Comparison of ENCODE assay signal across 8 cellular contexts in genomic region chr17:48544356-48545021, GRCh38. TPM values are rescaled to one million over a fixed set of nuclear protein-coding genes. Genes with fewer than 3 reads are reported as not detected.
A peak's percentile ranks its signal among the peaks of the same experiment; 100 is the strongest.
DNase-seq lines count a peak whose midpoint lies in the region; ATAC-seq and TF ChIP-seq lines count a peak whose summit lies in the region.

No MANE protein-coding gene starts in this region.

- peaks cover 0 to 46% (median 16%) of the 10 kb centered on the region in 12 donors for H3K4me1 ChIP-seq in heart left ventricle
- peaks cover 44% of the 10 kb centered on the region for H3K4me1 ChIP-seq in rectal smooth muscle tissue (ENCODE audit: control insufficient read depth, insufficient read depth, low read length)

- POLR2A ChIA-PET in CD4-positive, alpha-beta T cell (lab: Charles Lee), result interaction anchor here (0.6 kb wide), 1 partner anchor 39 kb away, joined by 3 read pairs; no protein-coding TSS in a partner anchor

- peak in 7 of 10 experiments; percentile 20 to 57 (median 31) for DNase-seq in CD4-positive, alpha-beta T cell
- peak; percentile 56 for DNase-seq in KG1 (lab: John Stamatoyannopoulos, UW)
- peak; percentile 39 for DNase-seq in activated gamma-delta T cell (lab: John Stamatoyannopoulos, UW)
- peak; percentile 80 to 91 (median 87) for DNase-seq in heart left ventricle
- DNase-seq in DMS 273 (lab: John Stamatoyannopoulos, UW; ENCODE audit: unreplicated experiment), result no peak
- no peak for DNase-seq in iPS-NIHi11 (ENCODE audit: low spot score)

- WGBS in heart left ventricle, 4 donors, result 2 to 6% (median 5%) methylated on average over 29 to 38 of the region's 38 CpGs

- H3K27ac ChIP-seq in CD4-positive, alpha-beta T cell (ENCODE audit: low read depth, low read length), result peak overlapping the region; percentile 77
- H3K27ac ChIP-seq in heart left ventricle (peak overlapping the region; percentile 43 to 94 (median 88)), rectal smooth muscle tissue (ENCODE audit: low read depth, low read length) (peak overlapping the region; percentile 98)

- peak overlapping the region; percentile 35 to 95 (median 67) for H3K4me3 ChIP-seq in heart left ventricle
- H3K4me3 ChIP-seq in rectal smooth muscle tissue (ENCODE audit: low read length), result peak overlapping the region; percentile 85

- no peaks in the 10 kb centered on the region for H3K9me3 Mint-ChIP-seq in CD4-positive, alpha-beta T cell

- H3K9me3 ChIP-seq in CD4-positive, alpha-beta T cell (ENCODE audit: control insufficient read depth, low read length), result no peaks in the 10 kb centered on the region
- no peaks in the 10 kb centered on the region for H3K9me3 ChIP-seq in heart left ventricle

- H3K4me3 Mint-ChIP-seq in CD4-positive, alpha-beta T cell, result peak overlapping the region; percentile 91

- TF ChIP-seq POLR2A in heart left ventricle (IDR thresholded peaks at IDR 0.05), result peak in 1 of 2 donors; percentile 39

- H3K4me1 Mint-ChIP-seq in CD4-positive, alpha-beta T cell (ENCODE audit: low read depth), result peaks cover 59% of the 10 kb centered on the region

- H3K9ac ChIP-seq in rectal smooth muscle tissue (ENCODE audit: low read length), result peak overlapping the region; percentile 66

- H3K36me3 Mint-ChIP-seq in CD4-positive, alpha-beta T cell (ENCODE audit: low read depth), result no peaks in the 10 kb centered on the region

- peaks cover 72% of the 10 kb centered on the region for H3K27me3 Mint-ChIP-seq in CD4-positive, alpha-beta T cell

- ATAC-seq in CD4-positive, alpha-beta T cell (ENCODE audit: poor library complexity), result no peak
- ATAC-seq in heart left ventricle (peak; percentile 26 to 69 (median 67)), HG03045 (IDR thresholded peaks at IDR 0.05; ENCODE audit: unreplicated experiment) (no peak)

- H3K27ac Mint-ChIP-seq in CD4-positive, alpha-beta T cell, result peak overlapping the region; percentile 80

- TF ChIP-seq CTCF in CD4-positive, alpha-beta T cell (IDR thresholded peaks at IDR 0.05), result no peak
- TF ChIP-seq CTCF in heart left ventricle (IDR thresholded peaks at IDR 0.05), result no peak

- H3K36me3 ChIP-seq in heart left ventricle (peaks cover 0 to 2% (median 0%) of the 10 kb centered on the region in 9 donors), rectal smooth muscle tissue (ENCODE audit: control insufficient read depth, insufficient read depth, low read length) (no peaks in the 10 kb centered on the region)

- intact Hi-C loops in CD4-positive, alpha-beta T cell (cut with DNase I, micrococcal nuclease), result loop anchor here in 1 of 2 experiments (5.0 kb wide), 1 partner anchor 52 kb away; no protein-coding TSS in a partner anchor
- intact Hi-C loops in heart left ventricle (cut with DNase I), result loop anchor here in 3 of 10 donors (5.0 kb wide), 1 partner anchor 33 kb away; the partner anchor contains the start of gene HOXB4 (in 3 of the 3)

- no peaks in the 10 kb centered on the region for H3K27me3 ChIP-seq in CD4-positive, alpha-beta T cell (ENCODE audit: control insufficient read depth, insufficient read depth, low read length)
- H3K27me3 ChIP-seq in heart left ventricle (peaks cover 0 to 96% (median 52%) of the 10 kb centered on the region in 9 donors), rectal smooth muscle tissue (ENCODE audit: control insufficient read depth, insufficient read depth, low read length) (no peaks in the 10 kb centered on the region)

- CTCF ChIA-PET in CD4-positive, alpha-beta T cell (lab: Charles Lee), result no interaction called here

RNA-seq across cellular contexts. Expression of gene HOXB2, which starts 0.4 kb away (rescaled TPM):
- total RNA-seq in CD4-positive, alpha-beta T cell, result 1 to 10 TPM; 4.8 to 4.9 TPM
- 1 to 10 TPM in 8 of 9 donors, under 1 TPM in 1; 0.81 to 6.9 (median 3.2) TPM for total RNA-seq in heart left ventricle
- 1 to 10 TPM; 2.0 to 3.0 TPM for polyA plus RNA-seq in heart left ventricle

RNA-seq across cellular contexts. Expression of gene HOXB1, which starts 13.7 kb away (rescaled TPM):
- not detected for total RNA-seq in CD4-positive, alpha-beta T cell
- not detected for total RNA-seq in heart left ventricle
- polyA plus RNA-seq in heart left ventricle, result not detected

RNA-seq across cellular contexts. Expression of gene HOXB4, which starts 33.7 kb away (rescaled TPM):
- under 1 TPM; 0.16 to 0.17 TPM for total RNA-seq in CD4-positive, alpha-beta T cell
- total RNA-seq in heart left ventricle, result 1 to 10 TPM in 2 of 9 donors, under 1 TPM in 6, not detected in 1; 0.27 to 2.8 (median 0.66) TPM
- polyA plus RNA-seq in heart left ventricle, result under 1 TPM; 0.29 to 0.30 TPM

RNA-seq across cellular contexts. Expression of gene HOXB3, which starts 45.6 kb away (rescaled TPM):
- under 1 TPM; 0.25 to 0.36 TPM for total RNA-seq in CD4-positive, alpha-beta T cell
- total RNA-seq in heart left ventricle, result 1 to 10 TPM in 7 of 9 donors, under 1 TPM in 2; 0.11 to 5.5 (median 2.0) TPM
- polyA plus RNA-seq in heart left ventricle, result 1 to 10 TPM in 1 of 2 donors, under 1 TPM in 1; 0.61 to 2.0 TPM

RNA-seq across cellular contexts. Expression of gene HOXB5, which starts 49.1 kb away (rescaled TPM):
- not detected for total RNA-seq in CD4-positive, alpha-beta T cell
- total RNA-seq in heart left ventricle, result 1 to 10 TPM in 1 of 9 donors, under 1 TPM in 2, not detected in 6; 0.17 to 1.0 (median 0.35) TPM
- polyA plus RNA-seq in heart left ventricle, result under 1 TPM; 0.04 to 0.08 TPM

Comparison
In these comparisons a context has a peak if more than half of its experiments do, and no peak if none do; other contexts are left out.
1. ATAC-seq: peak in heart left ventricle (4 of 4); none in CD4-positive, alpha-beta T cell (single experiment) and HG03045 (single experiment).
2. DNase-seq: peak in CD4-positive, alpha-beta T cell (7 of 10), KG1 (single experiment), activated gamma-delta T cell (single experiment) and heart left ventricle (5 of 5); none in DMS 273 (single experiment) and iPS-NIHi11 (single experiment).
3. Peak in every context shown above with its lines, with median percentiles within 50 percentile points of each other: H3K27ac ChIP-seq.